Comparison of ENCODE assay signal across 1 cellular context in the genomic region with DNA sequence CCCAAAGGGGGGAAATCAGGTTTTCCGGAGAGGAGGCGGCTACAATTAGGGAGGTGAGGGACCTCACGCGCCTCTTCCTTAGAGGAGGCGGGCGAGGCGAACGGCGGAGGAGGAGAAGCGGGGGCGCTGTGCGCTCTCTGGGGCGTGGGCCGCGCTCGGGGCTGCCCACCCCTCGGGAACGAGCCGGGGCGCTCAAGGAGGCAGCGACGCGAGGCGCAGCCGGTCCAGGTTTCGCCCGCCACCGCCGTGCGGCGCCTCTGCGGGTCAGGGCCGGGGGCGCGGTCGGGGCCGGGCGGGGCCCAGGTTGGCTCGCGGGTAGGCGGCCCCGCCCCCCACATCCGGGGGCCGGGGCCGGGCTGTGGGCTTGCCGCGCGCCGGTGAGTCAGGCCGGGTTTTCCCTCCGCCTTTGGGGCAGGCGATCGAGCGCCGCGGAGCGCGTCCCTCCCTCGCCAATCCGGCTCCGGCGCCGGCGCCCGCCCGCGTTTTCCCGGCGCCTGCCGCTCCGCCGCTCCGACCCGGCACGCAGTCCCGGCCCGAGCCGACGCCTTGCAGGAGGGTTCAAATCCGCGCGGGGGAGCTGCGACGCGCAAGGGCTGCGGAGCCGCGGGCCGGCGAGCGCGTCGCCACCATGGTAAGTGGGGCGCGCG.
TF ChIP-seq lines count a peak whose summit lies in the region.

A gene with protein sequence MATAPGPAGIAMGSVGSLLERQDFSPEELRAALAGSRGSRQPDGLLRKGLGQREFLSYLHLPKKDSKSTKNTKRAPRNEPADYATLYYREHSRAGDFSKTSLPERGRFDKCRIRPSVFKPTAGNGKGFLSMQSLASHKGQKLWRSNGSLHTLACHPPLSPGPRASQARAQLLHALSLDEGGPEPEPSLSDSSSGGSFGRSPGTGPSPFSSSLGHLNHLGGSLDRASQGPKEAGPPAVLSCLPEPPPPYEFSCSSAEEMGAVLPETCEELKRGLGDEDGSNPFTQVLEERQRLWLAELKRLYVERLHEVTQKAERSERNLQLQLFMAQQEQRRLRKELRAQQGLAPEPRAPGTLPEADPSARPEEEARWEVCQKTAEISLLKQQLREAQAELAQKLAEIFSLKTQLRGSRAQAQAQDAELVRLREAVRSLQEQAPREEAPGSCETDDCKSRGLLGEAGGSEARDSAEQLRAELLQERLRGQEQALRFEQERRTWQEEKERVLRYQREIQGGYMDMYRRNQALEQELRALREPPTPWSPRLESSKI (plus strand): TSS at position 392 of the 647 bp plus-strand sequence. CDS start 6,052 bp downstream, outside the sequence.

TF ChIP-seq in K562, 482 proteins besides CTCF, POLR2A, EP300 and RAD21 (continued from another document and continues in another):
- TF ChIP-seq SAP30 (IDR thresholded peaks at IDR 0.05; ENCODE audit: borderline replicate concordance, insufficient read depth, low read depth, low read length, poor library complexity, severe bottlenecking): no peak
- TF ChIP-seq RBM39 (optimal IDR thresholded peaks at IDR 0.05; ENCODE audit: low read depth, low read length): no peak
- TF ChIP-seq, protein P1, sequence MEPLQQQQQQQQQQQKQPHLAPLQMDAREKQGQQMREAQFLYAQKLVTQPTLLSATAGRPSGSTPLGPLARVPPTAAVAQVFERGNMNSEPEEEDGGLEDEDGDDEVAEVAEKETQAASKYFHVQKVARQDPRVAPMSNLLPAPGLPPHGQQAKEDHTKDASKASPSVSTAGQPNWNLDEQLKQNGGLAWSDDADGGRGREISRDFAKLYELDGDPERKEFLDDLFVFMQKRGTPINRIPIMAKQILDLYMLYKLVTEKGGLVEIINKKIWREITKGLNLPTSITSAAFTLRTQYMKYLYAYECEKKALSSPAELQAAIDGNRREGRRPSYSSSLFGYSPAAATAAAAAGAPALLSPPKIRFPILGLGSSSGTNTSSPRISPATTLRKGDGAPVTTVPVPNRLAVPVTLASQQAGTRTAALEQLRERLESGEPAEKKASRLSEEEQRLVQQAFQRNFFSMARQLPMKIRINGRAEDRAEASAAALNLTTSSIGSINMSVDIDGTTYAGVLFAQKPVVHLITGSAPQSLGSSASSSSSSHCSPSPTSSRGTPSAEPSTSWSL (CRISPR knock-in tag; IDR thresholded peaks at IDR 0.05; ENCODE audit: borderline replicate concordance): no peak
- TF ChIP-seq ZBTB8A (IDR thresholded peaks at IDR 0.05; ENCODE audit: partially characterized antibody): no peak
- TF ChIP-seq, protein P2, sequence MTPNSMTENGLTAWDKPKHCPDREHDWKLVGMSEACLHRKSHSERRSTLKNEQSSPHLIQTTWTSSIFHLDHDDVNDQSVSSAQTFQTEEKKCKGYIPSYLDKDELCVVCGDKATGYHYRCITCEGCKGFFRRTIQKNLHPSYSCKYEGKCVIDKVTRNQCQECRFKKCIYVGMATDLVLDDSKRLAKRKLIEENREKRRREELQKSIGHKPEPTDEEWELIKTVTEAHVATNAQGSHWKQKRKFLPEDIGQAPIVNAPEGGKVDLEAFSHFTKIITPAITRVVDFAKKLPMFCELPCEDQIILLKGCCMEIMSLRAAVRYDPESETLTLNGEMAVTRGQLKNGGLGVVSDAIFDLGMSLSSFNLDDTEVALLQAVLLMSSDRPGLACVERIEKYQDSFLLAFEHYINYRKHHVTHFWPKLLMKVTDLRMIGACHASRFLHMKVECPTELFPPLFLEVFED (CRISPR knock-in tag; conservative IDR thresholded peaks at IDR 0.05): no peak
- TF ChIP-seq L3MBTL2 (IDR thresholded peaks at IDR 0.05): peak; percentile 87
- TF ChIP-seq, protein P3, sequence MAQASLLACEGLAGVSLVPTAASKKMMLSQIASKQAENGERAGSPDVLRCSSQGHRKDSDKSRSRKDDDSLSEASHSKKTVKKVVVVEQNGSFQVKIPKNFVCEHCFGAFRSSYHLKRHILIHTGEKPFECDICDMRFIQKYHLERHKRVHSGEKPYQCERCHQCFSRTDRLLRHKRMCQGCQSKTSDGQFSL (CRISPR knock-in tag; IDR thresholded peaks at IDR 0.05): no peak; the same call in 1 of the 2 replicates
- TF ChIP-seq, protein P3 (tag; IDR thresholded peaks at IDR 0.05): no peak
- TF ChIP-seq MEF2A (IDR thresholded peaks at IDR 0.05; ENCODE audit: control insufficient read depth, low read depth, low read length): no peak
- TF ChIP-seq POLR2B (IDR thresholded peaks at IDR 0.05; ENCODE audit: low read depth, partially characterized antibody): no peak
- TF ChIP-seq SP2 (IDR thresholded peaks at IDR 0.05; ENCODE audit: extremely low read depth, low read depth, low read length, poor library complexity, severe bottlenecking): no peak
- peak; percentile 99 for TF ChIP-seq NEUROD1 (IDR thresholded peaks at IDR 0.05; ENCODE audit: borderline replicate concordance, low read depth, low read length, partially characterized antibody)
- TF ChIP-seq, protein P4, sequence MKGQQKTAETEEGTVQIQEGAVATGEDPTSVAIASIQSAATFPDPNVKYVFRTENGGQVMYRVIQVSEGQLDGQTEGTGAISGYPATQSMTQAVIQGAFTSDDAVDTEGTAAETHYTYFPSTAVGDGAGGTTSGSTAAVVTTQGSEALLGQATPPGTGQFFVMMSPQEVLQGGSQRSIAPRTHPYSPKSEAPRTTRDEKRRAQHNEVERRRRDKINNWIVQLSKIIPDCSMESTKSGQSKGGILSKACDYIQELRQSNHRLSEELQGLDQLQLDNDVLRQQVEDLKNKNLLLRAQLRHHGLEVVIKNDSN (CRISPR knock-in tag; IDR thresholded peaks at IDR 0.05): no peak
- TF ChIP-seq ZNF184 (CRISPR knock-in tag; IDR thresholded peaks at IDR 0.05): no peak
- TF ChIP-seq, protein P5, sequence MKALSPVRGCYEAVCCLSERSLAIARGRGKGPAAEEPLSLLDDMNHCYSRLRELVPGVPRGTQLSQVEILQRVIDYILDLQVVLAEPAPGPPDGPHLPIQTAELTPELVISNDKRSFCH (CRISPR knock-in tag; IDR thresholded peaks at IDR 0.05): no peak
- TF ChIP-seq, protein P5 (tag; IDR thresholded peaks at IDR 0.05): no peak
- TF ChIP-seq, protein P6, sequence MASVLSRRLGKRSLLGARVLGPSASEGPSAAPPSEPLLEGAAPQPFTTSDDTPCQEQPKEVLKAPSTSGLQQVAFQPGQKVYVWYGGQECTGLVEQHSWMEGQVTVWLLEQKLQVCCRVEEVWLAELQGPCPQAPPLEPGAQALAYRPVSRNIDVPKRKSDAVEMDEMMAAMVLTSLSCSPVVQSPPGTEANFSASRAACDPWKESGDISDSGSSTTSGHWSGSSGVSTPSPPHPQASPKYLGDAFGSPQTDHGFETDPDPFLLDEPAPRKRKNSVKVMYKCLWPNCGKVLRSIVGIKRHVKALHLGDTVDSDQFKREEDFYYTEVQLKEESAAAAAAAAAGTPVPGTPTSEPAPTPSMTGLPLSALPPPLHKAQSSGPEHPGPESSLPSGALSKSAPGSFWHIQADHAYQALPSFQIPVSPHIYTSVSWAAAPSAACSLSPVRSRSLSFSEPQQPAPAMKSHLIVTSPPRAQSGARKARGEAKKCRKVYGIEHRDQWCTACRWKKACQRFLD (CRISPR knock-in tag; IDR thresholded peaks at IDR 0.05): no peak
- TF ChIP-seq, protein P7, sequence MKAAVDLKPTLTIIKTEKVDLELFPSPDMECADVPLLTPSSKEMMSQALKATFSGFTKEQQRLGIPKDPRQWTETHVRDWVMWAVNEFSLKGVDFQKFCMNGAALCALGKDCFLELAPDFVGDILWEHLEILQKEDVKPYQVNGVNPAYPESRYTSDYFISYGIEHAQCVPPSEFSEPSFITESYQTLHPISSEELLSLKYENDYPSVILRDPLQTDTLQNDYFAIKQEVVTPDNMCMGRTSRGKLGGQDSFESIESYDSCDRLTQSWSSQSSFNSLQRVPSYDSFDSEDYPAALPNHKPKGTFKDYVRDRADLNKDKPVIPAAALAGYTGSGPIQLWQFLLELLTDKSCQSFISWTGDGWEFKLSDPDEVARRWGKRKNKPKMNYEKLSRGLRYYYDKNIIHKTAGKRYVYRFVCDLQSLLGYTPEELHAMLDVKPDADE (conservative IDR thresholded peaks at IDR 0.05; ENCODE audit: control insufficient read depth, low read depth, low read length): peak; percentile 90
- TF ChIP-seq, protein P8, sequence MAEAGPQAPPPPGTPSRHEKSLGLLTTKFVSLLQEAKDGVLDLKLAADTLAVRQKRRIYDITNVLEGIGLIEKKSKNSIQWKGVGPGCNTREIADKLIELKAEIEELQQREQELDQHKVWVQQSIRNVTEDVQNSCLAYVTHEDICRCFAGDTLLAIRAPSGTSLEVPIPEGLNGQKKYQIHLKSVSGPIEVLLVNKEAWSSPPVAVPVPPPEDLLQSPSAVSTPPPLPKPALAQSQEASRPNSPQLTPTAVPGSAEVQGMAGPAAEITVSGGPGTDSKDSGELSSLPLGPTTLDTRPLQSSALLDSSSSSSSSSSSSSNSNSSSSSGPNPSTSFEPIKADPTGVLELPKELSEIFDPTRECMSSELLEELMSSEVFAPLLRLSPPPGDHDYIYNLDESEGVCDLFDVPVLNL (CRISPR knock-in tag; IDR thresholded peaks at IDR 0.05; ENCODE audit: low read depth): no peak
- TF ChIP-seq, protein P9, sequence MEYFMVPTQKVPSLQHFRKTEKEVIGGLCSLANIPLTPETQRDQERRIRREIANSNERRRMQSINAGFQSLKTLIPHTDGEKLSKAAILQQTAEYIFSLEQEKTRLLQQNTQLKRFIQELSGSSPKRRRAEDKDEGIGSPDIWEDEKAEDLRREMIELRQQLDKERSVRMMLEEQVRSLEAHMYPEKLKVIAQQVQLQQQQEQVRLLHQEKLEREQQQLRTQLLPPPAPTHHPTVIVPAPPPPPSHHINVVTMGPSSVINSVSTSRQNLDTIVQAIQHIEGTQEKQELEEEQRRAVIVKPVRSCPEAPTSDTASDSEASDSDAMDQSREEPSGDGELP (CRISPR knock-in tag; IDR thresholded peaks at IDR 0.05; ENCODE audit: borderline replicate concordance): no peak; the same call in 1 of the 2 replicates
- TF ChIP-seq, protein P10, sequence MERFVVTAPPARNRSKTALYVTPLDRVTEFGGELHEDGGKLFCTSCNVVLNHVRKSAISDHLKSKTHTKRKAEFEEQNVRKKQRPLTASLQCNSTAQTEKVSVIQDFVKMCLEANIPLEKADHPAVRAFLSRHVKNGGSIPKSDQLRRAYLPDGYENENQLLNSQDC (CRISPR knock-in tag; IDR thresholded peaks at IDR 0.05): no peak
- TF ChIP-seq JUN (IDR thresholded peaks at IDR 0.05; ENCODE audit: borderline replicate concordance, low read depth, low read length): peak; percentile 55; the same call in 1 of the 2 replicates
- TF ChIP-seq JUN (CRISPR knock-in tag; IDR thresholded peaks at IDR 0.05; ENCODE audit: borderline replicate concordance): no peak
- TF ChIP-seq ZNF146 (CRISPR knock-in tag; IDR thresholded peaks at IDR 0.05; ENCODE audit: unreplicated experiment): no peak
- TF ChIP-seq ATF7 (IDR thresholded peaks at IDR 0.05): peak; percentile 82
- peak in 1 of 2 experiments; percentile 33; a peak in 2 of 4 replicates for TF ChIP-seq SIN3A (IDR thresholded peaks at IDR 0.05; ENCODE audit: borderline replicate concordance in 2 of 2, control insufficient read depth in 1 of 2, low read depth in 2 of 2, low read length in 2 of 2)
- no peak for TF ChIP-seq ZSCAN29 (IDR thresholded peaks at IDR 0.05)
- no peak for TF ChIP-seq ADNP (tag; IDR thresholded peaks at IDR 0.05)
- no peak for TF ChIP-seq MIER1 (IDR thresholded peaks at IDR 0.05; ENCODE audit: low read depth)
- TF ChIP-seq HMG20B (CRISPR knock-in tag; IDR thresholded peaks at IDR 0.05): no peak
- TF ChIP-seq, protein P11, sequence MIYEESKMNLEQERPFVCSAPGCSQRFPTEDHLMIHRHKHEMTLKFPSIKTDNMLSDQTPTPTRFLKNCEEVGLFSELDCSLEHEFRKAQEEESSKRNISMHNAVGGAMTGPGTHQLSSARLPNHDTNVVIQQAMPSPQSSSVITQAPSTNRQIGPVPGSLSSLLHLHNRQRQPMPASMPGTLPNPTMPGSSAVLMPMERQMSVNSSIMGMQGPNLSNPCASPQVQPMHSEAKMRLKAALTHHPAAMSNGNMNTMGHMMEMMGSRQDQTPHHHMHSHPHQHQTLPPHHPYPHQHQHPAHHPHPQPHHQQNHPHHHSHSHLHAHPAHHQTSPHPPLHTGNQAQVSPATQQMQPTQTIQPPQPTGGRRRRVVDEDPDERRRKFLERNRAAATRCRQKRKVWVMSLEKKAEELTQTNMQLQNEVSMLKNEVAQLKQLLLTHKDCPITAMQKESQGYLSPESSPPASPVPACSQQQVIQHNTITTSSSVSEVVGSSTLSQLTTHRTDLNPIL (CRISPR knock-in tag; IDR thresholded peaks at IDR 0.05): no peak
- no peak for TF ChIP-seq ZC3H11A (IDR thresholded peaks at IDR 0.05; ENCODE audit: low read depth, low read length)
- TF ChIP-seq, protein P12, sequence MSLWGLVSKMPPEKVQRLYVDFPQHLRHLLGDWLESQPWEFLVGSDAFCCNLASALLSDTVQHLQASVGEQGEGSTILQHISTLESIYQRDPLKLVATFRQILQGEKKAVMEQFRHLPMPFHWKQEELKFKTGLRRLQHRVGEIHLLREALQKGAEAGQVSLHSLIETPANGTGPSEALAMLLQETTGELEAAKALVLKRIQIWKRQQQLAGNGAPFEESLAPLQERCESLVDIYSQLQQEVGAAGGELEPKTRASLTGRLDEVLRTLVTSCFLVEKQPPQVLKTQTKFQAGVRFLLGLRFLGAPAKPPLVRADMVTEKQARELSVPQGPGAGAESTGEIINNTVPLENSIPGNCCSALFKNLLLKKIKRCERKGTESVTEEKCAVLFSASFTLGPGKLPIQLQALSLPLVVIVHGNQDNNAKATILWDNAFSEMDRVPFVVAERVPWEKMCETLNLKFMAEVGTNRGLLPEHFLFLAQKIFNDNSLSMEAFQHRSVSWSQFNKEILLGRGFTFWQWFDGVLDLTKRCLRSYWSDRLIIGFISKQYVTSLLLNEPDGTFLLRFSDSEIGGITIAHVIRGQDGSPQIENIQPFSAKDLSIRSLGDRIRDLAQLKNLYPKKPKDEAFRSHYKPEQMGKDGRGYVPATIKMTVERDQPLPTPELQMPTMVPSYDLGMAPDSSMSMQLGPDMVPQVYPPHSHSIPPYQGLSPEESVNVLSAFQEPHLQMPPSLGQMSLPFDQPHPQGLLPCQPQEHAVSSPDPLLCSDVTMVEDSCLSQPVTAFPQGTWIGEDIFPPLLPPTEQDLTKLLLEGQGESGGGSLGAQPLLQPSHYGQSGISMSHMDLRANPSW (CRISPR knock-in tag; IDR thresholded peaks at IDR 0.05): no peak
- peak; percentile 95; the same call in 1 of the 2 replicates for TF ChIP-seq ZBTB7A (IDR thresholded peaks at IDR 0.05; ENCODE audit: borderline replicate concordance, control insufficient read depth, low read depth, low read length)
- no peak for TF ChIP-seq MTA1 (IDR thresholded peaks at IDR 0.05; ENCODE audit: borderline replicate concordance)
- TF ChIP-seq DMBX1 (CRISPR knock-in tag; IDR thresholded peaks at IDR 0.05; ENCODE audit: borderline replicate concordance): 0 out of 2 replicates have a peak, but pooled peaks have one; percentile 18
- no peak for TF ChIP-seq XRCC5 (IDR thresholded peaks at IDR 0.05; ENCODE audit: low read depth, low read length)
- TF ChIP-seq HNRNPLL (IDR thresholded peaks at IDR 0.05; ENCODE audit: low read depth, low read length, poor library complexity, severe bottlenecking): no peak
- TF ChIP-seq NELFE (IDR thresholded peaks at IDR 0.05; ENCODE audit: insufficient read depth, insufficient read length): no peak
- peak; percentile 34; the same call in 1 of the 2 replicates for TF ChIP-seq ZNF197 (CRISPR knock-in tag; IDR thresholded peaks at IDR 0.05; ENCODE audit: low read depth)
- no peak for TF ChIP-seq POLR2AphosphoS5 (IDR thresholded peaks at IDR 0.05; ENCODE audit: control insufficient read depth, insufficient read depth, low read depth, low read length)
- peak in 1 of 2 experiments; percentile 93; a peak in 2 of 4 replicates for TF ChIP-seq NONO (IDR thresholded peaks at IDR 0.05; ENCODE audit: low read depth in 2 of 2, low read length in 1 of 2)
- TF ChIP-seq KDM1A (IDR thresholded peaks at IDR 0.05): no peak
